Comparison of ENCODE assay signal across 27 cellular contexts in the genomic region with DNA sequence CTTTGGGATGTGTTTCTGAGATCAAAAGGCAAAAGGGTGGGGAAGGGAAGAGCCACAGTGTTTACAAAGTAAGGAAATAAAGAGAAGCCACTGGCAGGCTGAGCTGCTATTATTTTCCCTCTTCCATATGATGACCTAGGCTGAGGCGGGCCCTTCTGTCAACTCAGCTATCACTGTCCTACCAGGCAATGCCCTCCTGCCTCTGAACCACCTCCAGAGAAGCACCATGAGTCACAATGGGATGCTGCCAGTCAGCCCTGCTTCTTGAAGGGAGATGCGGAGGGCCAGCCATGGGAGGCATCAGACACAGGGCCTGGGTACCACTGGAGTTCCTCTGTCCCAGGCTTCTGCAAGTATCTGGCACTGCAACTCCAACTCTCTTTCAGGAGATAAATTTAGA.
"Had no signal": no experiment of that assay in that cellular context is flagged by ENCODE, and none has a peak within 500 bp of the region (broad histone marks: within the 10 kb centered on the region; RNA-seq: fewer than 3 reads in every experiment).

No MANE protein-coding gene starts in this region.

- H3K27me3 Mint-ChIP-seq: activated B cell treated with CpG ODN at 0.5 μM for 24 hours; activated CD4-positive, alpha-beta T cell treated with anti-CD3 and anti-CD28 coated beads for 36 hours; activated naive CD8-positive, alpha-beta T cell treated with anti-CD3 and anti-CD28 coated beads for 36 hours; activated T-cell treated with anti-CD3 and anti-CD28 coated beads, Interleukin-2, amount 50 U/mL, for 24 hours; memory B cell had no signal

- H3K36me3 ChIP-seq: breast epithelium had no signal

- DNase-seq: activated B cell treated with CpG ODN at 0.5 μM for 24 hours; activated CD4-positive, alpha-beta T cell treated with anti-CD3 and anti-CD28 coated beads for 36 hours; activated CD4-positive, alpha-beta T cell treated with anti-CD3 and anti-CD28 coated beads, Interleukin-2, amount 50 U/mL, for 4 hours; activated CD8-positive, alpha-beta memory T cell treated with anti-CD3 and anti-CD28 coated beads for 24 hours; activated CD8-positive, alpha-beta memory T cell treated with anti-CD3 and anti-CD28 coated beads, Interleukin-2, amount 50 U/mL, for 4 hours; activated naive CD4-positive, alpha-beta T cell treated with Interleukin-2 at 50 U/mL for 16 hours; activated naive CD8-positive, alpha-beta T cell treated with anti-CD3 and anti-CD28 coated beads for 36 hours; activated T-cell treated with anti-CD3 and anti-CD28 coated beads, Interleukin-2, amount 50 U/mL, for 24 hours; amniotic stem cell; cerebellar nuclear complex; head of caudate nucleus; hypothalamus; pancreas; stimulated activated CD4-positive, alpha-beta T cell treated with anti-CD3 and anti-CD28 coated beads, Interleukin-1b, Interleukin-23, amount 100 ng/mL, for 48 hours; stomach had no signal

- H3K27ac Mint-ChIP-seq: activated B cell treated with CpG ODN at 0.5 μM for 24 hours; activated CD4-positive, alpha-beta T cell treated with anti-CD3 and anti-CD28 coated beads for 36 hours; activated naive CD8-positive, alpha-beta T cell treated with anti-CD3 and anti-CD28 coated beads for 36 hours; activated T-cell treated with anti-CD3 and anti-CD28 coated beads, Interleukin-2, amount 50 U/mL, for 24 hours; memory B cell; stimulated activated effector memory CD8-positive, alpha-beta T cell treated with anti-CD3 and anti-CD28 coated beads, Interleukin-12 subunit alpha, Interleukin-12 subunit beta, amount 100 ng/mL, for 72 hours had no signal

- H3K4me1 Mint-ChIP-seq: activated B cell treated with CpG ODN at 0.5 μM for 24 hours; activated CD4-positive, alpha-beta T cell treated with anti-CD3 and anti-CD28 coated beads for 36 hours; activated naive CD8-positive, alpha-beta T cell treated with anti-CD3 and anti-CD28 coated beads for 36 hours; stimulated activated effector memory CD8-positive, alpha-beta T cell treated with anti-CD3 and anti-CD28 coated beads, Interleukin-12 subunit alpha, Interleukin-12 subunit beta, amount 100 ng/mL, for 72 hours had no signal

- H3K4me3 Mint-ChIP-seq: activated B cell treated with CpG ODN at 0.5 μM for 24 hours; activated CD4-positive, alpha-beta T cell treated with anti-CD3 and anti-CD28 coated beads for 36 hours; activated naive CD8-positive, alpha-beta T cell treated with anti-CD3 and anti-CD28 coated beads for 36 hours; activated T-cell treated with anti-CD3 and anti-CD28 coated beads, Interleukin-2, amount 50 U/mL, for 24 hours; memory B cell; nephron; stimulated activated effector memory CD8-positive, alpha-beta T cell treated with anti-CD3 and anti-CD28 coated beads, Interleukin-12 subunit alpha, Interleukin-12 subunit beta, amount 100 ng/mL, for 72 hours had no signal

- H3K4me1 ChIP-seq: breast epithelium, pancreas, stomach, vagina had no signal

- ATAC-seq: activated CD4-positive, alpha-beta T cell treated with anti-CD3 and anti-CD28 coated beads for 36 hours; gastroesophageal sphincter; pancreas; right cardiac atrium; stimulated activated effector memory CD8-positive, alpha-beta T cell treated with anti-CD3 and anti-CD28 coated beads, Interleukin-12 subunit alpha, Interleukin-12 subunit beta, amount 100 ng/mL, for 72 hours had no signal

- H3K4me3 ChIP-seq: breast epithelium, coronary artery, esophagus muscularis mucosa, gastroesophageal sphincter, pancreas, skin epidermis, stomach, suprapubic skin, tibial nerve, vagina had no signal

- H3K27ac ChIP-seq: breast epithelium, coronary artery, esophagus muscularis mucosa, gastroesophageal sphincter, pancreas, skin epidermis, stomach, suprapubic skin, tibial nerve, vagina had no signal

- H3K9me3 Mint-ChIP-seq: activated B cell treated with CpG ODN at 0.5 μM for 24 hours; activated naive CD8-positive, alpha-beta T cell treated with anti-CD3 and anti-CD28 coated beads for 36 hours; activated T-cell treated with anti-CD3 and anti-CD28 coated beads, Interleukin-2, amount 50 U/mL, for 24 hours; memory B cell; nephron; stimulated activated effector memory CD8-positive, alpha-beta T cell treated with anti-CD3 and anti-CD28 coated beads, Interleukin-12 subunit alpha, Interleukin-12 subunit beta, amount 100 ng/mL, for 72 hours had no signal

- FAIRE-seq: pancreas had no signal

- H3K9me3 ChIP-seq: breast epithelium, esophagus muscularis mucosa, gastroesophageal sphincter, pancreas, stomach, suprapubic skin, tibial nerve, vagina had no signal
